ENCODE assay signal across 10 cellular contexts in the genomic region with DNA sequence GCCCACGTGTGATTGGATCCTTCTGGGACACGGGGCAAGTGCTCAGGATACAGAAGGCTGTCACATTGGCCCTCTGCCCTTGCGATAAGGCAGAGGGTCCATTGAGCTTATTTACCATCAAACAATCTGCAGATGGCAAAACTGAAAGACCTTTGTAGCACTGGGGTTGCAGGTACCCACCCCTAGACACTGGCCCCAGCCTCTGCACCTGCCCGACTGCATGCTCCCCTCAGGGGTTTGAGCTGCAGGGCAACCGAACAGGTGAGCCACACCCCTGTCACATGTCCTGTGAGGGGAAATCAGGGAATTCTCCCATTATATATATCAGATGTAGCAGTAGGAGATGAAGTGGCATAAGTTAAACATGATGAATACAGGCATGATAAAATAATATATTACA. TPM values are rescaled to one million over a fixed set of nuclear protein-coding genes. Genes with fewer than 3 reads are reported as not detected.
"Had no signal": no experiment of that assay in that cellular context is flagged by ENCODE, and none has a peak within 500 bp of the region (broad histone marks: within the 10 kb centered on the region; RNA-seq: fewer than 3 reads in every experiment).

No MANE protein-coding gene starts in this region.

RNA-seq across cellular contexts. Expression of gene TGIF2LX, which starts 21.4 kb away (rescaled TPM):
- total RNA-seq: OCI-LY7, PC-3, PC-9, Peyer's patch, Right ventricle myocardium inferior, Right ventricle myocardium superior, RPMI7951, SJCRH30, SJSA1, SK-MEL-5 had no signal
